2 cellular contexts compared by ENCODE assay signal in the genomic region with DNA sequence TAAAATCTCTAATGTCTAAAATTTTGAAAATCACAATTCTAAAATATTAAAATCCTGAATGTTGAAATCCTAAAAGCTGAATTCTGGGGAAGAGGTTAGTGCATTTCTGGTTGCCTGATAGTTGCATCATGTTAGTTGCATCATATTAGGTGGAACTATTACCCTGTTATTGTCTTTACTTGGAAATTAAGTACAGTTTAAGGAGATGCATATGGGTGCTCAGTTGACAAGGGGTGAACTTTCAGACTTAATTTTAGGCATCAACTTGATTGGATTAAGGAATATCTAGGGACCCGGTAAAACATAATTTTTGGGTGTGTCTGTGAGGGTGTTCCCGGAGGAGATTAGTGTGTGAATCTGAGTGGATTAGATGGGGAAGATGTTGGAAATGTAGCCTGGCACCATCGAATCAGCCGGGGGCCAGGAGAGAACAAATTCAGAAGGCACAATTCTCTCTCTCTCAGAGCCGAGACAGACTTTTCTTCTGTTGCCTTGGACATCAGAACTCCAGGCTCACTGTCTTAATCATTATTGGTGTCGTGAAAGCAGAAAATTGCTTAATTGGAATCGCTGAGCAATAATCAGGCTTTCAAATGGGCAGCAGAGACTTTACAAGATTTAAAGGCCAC.
TF ChIP-seq lines count a peak whose summit lies in the region.

No MANE protein-coding gene starts in this region.

TF ChIP-seq in HEK293, 187 proteins besides CTCF, POLR2A, EP300 and RAD21:
- TF ChIP-seq, protein P1, sequence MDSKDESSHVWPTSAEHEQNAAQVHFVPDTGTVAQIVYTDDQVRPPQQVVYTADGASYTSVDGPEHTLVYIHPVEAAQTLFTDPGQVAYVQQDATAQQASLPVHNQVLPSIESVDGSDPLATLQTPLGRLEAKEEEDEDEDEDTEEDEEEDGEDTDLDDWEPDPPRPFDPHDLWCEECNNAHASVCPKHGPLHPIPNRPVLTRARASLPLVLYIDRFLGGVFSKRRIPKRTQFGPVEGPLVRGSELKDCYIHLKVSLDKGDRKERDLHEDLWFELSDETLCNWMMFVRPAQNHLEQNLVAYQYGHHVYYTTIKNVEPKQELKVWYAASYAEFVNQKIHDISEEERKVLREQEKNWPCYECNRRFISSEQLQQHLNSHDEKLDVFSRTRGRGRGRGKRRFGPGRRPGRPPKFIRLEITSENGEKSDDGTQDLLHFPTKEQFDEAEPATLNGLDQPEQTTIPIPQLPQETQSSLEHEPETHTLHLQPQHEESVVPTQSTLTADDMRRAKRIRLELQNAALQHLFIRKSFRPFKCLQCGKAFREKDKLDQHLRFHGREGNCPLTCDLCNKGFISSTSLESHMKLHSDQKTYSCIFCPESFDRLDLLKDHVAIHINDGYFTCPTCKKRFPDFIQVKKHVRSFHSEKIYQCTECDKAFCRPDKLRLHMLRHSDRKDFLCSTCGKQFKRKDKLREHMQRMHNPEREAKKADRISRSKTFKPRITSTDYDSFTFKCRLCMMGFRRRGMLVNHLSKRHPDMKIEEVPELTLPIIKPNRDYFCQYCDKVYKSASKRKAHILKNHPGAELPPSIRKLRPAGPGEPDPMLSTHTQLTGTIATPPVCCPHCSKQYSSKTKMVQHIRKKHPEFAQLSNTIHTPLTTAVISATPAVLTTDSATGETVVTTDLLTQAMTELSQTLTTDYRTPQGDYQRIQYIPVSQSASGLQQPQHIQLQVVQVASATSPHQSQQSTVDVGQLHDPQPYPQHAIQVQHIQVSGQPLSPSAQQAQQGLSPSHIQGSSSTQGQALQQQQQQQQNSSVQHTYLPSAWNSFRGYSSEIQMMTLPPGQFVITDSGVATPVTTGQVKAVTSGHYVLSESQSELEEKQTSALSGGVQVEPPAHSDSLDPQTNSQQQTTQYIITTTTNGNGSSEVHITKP (tag by site-specific recombination; IDR thresholded peaks at IDR 0.05): 0 out of 2 replicates have a peak, but pooled peaks have one; percentile 12
- TF ChIP-seq, protein P2, sequence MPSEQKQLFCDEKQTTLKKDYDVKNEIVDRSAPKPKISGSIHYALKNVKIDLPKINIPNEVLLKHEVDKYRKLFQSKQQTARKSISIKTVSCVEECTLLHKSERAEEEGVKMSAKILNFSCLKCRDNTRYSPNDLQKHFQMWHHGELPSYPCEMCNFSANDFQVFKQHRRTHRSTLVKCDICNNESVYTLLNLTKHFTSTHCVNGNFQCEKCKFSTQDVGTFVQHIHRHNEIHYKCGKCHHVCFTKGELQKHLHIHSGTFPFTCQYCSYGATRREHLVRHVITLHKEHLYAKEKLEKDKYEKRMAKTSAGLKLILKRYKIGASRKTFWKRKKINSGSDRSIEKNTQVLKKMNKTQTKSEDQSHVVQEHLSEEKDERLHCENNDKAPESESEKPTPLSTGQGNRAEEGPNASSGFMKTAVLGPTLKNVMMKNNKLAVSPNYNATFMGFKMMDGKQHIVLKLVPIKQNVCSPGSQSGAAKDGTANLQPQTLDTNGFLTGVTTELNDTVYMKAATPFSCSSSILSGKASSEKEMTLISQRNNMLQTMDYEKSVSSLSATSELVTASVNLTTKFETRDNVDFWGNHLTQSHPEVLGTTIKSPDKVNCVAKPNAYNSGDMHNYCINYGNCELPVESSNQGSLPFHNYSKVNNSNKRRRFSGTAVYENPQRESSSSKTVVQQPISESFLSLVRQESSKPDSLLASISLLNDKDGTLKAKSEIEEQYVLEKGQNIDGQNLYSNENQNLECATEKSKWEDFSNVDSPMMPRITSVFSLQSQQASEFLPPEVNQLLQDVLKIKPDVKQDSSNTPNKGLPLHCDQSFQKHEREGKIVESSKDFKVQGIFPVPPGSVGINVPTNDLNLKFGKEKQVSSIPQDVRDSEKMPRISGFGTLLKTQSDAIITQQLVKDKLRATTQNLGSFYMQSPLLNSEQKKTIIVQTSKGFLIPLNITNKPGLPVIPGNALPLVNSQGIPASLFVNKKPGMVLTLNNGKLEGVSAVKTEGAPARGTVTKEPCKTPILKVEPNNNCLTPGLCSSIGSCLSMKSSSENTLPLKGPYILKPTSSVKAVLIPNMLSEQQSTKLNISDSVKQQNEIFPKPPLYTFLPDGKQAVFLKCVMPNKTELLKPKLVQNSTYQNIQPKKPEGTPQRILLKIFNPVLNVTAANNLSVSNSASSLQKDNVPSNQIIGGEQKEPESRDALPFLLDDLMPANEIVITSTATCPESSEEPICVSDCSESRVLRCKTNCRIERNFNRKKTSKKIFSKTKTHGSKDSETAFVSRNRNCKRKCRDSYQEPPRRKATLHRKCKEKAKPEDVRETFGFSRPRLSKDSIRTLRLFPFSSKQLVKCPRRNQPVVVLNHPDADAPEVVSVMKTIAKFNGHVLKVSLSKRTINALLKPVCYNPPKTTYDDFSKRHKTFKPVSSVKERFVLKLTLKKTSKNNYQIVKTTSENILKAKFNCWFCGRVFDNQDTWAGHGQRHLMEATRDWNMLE (tag by site-specific recombination; conservative IDR thresholded peaks at IDR 0.05; ENCODE audit: low read depth): peak; percentile 32
- no peak for TF ChIP-seq KLF10 (tag by site-specific recombination; IDR thresholded peaks at IDR 0.05)
- 0 out of 2 replicates have a peak, but pooled peaks have one; percentile 25 for TF ChIP-seq ZNF335 (tag by site-specific recombination; conservative IDR thresholded peaks at IDR 0.05)

TF ChIP-seq in K562, 482 proteins besides CTCF, POLR2A, EP300 and RAD21 (continued from another document and continues in another):
- TF ChIP-seq, protein P3, sequence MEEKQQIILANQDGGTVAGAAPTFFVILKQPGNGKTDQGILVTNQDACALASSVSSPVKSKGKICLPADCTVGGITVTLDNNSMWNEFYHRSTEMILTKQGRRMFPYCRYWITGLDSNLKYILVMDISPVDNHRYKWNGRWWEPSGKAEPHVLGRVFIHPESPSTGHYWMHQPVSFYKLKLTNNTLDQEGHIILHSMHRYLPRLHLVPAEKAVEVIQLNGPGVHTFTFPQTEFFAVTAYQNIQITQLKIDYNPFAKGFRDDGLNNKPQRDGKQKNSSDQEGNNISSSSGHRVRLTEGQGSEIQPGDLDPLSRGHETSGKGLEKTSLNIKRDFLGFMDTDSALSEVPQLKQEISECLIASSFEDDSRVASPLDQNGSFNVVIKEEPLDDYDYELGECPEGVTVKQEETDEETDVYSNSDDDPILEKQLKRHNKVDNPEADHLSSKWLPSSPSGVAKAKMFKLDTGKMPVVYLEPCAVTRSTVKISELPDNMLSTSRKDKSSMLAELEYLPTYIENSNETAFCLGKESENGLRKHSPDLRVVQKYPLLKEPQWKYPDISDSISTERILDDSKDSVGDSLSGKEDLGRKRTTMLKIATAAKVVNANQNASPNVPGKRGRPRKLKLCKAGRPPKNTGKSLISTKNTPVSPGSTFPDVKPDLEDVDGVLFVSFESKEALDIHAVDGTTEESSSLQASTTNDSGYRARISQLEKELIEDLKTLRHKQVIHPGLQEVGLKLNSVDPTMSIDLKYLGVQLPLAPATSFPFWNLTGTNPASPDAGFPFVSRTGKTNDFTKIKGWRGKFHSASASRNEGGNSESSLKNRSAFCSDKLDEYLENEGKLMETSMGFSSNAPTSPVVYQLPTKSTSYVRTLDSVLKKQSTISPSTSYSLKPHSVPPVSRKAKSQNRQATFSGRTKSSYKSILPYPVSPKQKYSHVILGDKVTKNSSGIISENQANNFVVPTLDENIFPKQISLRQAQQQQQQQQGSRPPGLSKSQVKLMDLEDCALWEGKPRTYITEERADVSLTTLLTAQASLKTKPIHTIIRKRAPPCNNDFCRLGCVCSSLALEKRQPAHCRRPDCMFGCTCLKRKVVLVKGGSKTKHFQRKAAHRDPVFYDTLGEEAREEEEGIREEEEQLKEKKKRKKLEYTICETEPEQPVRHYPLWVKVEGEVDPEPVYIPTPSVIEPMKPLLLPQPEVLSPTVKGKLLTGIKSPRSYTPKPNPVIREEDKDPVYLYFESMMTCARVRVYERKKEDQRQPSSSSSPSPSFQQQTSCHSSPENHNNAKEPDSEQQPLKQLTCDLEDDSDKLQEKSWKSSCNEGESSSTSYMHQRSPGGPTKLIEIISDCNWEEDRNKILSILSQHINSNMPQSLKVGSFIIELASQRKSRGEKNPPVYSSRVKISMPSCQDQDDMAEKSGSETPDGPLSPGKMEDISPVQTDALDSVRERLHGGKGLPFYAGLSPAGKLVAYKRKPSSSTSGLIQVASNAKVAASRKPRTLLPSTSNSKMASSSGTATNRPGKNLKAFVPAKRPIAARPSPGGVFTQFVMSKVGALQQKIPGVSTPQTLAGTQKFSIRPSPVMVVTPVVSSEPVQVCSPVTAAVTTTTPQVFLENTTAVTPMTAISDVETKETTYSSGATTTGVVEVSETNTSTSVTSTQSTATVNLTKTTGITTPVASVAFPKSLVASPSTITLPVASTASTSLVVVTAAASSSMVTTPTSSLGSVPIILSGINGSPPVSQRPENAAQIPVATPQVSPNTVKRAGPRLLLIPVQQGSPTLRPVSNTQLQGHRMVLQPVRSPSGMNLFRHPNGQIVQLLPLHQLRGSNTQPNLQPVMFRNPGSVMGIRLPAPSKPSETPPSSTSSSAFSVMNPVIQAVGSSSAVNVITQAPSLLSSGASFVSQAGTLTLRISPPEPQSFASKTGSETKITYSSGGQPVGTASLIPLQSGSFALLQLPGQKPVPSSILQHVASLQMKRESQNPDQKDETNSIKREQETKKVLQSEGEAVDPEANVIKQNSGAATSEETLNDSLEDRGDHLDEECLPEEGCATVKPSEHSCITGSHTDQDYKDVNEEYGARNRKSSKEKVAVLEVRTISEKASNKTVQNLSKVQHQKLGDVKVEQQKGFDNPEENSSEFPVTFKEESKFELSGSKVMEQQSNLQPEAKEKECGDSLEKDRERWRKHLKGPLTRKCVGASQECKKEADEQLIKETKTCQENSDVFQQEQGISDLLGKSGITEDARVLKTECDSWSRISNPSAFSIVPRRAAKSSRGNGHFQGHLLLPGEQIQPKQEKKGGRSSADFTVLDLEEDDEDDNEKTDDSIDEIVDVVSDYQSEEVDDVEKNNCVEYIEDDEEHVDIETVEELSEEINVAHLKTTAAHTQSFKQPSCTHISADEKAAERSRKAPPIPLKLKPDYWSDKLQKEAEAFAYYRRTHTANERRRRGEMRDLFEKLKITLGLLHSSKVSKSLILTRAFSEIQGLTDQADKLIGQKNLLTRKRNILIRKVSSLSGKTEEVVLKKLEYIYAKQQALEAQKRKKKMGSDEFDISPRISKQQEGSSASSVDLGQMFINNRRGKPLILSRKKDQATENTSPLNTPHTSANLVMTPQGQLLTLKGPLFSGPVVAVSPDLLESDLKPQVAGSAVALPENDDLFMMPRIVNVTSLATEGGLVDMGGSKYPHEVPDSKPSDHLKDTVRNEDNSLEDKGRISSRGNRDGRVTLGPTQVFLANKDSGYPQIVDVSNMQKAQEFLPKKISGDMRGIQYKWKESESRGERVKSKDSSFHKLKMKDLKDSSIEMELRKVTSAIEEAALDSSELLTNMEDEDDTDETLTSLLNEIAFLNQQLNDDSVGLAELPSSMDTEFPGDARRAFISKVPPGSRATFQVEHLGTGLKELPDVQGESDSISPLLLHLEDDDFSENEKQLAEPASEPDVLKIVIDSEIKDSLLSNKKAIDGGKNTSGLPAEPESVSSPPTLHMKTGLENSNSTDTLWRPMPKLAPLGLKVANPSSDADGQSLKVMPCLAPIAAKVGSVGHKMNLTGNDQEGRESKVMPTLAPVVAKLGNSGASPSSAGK (IDR thresholded peaks at IDR 0.05): no peak
- TF ChIP-seq ZNF57 (CRISPR knock-in tag; IDR thresholded peaks at IDR 0.05) (no peak), POLR2H (tag; IDR thresholded peaks at IDR 0.05; ENCODE audit: low read depth) (peak; percentile 79), ZNF239 (CRISPR knock-in tag; IDR thresholded peaks at IDR 0.05) (peak; percentile 93), NFE2L1 (tag; IDR thresholded peaks at IDR 0.05; ENCODE audit: borderline replicate concordance, low read depth) (0 out of 2 replicates have a peak, but pooled peaks have one; percentile 14), HMG20A (CRISPR knock-in tag; conservative IDR thresholded peaks at IDR 0.05) (no peak), ZNF764 (CRISPR knock-in tag; IDR thresholded peaks at IDR 0.05; ENCODE audit: low read depth) (no peak), POLR2AphosphoS2 (IDR thresholded peaks at IDR 0.05; ENCODE audit: low read length) (no peak), ETV6 (IDR thresholded peaks at IDR 0.05; ENCODE audit: borderline replicate concordance in 1 of 2, low read depth in 2 of 2, low read length in 1 of 2) (no peak), ETV6 (CRISPR knock-in tag; IDR thresholded peaks at IDR 0.05; ENCODE audit: borderline replicate concordance) (no peak), HMGN3 (IDR thresholded peaks at IDR 0.05; ENCODE audit: borderline replicate concordance, extremely low read depth, insufficient read length, low read depth, low read length) (no peak), SAFB2 (IDR thresholded peaks at IDR 0.05; ENCODE audit: borderline replicate concordance, low read depth, low read length, severe bottlenecking) (no peak), XRCC5 (IDR thresholded peaks at IDR 0.05; ENCODE audit: low read depth, low read length) (no peak), ZNF644 (tag; IDR thresholded peaks at IDR 0.05; ENCODE audit: low read depth) (0 out of 2 replicates have a peak, but pooled peaks have one; percentile 79), MAFK (IDR thresholded peaks at IDR 0.05; ENCODE audit: low read length) (no peak)
- TF ChIP-seq, protein P4, sequence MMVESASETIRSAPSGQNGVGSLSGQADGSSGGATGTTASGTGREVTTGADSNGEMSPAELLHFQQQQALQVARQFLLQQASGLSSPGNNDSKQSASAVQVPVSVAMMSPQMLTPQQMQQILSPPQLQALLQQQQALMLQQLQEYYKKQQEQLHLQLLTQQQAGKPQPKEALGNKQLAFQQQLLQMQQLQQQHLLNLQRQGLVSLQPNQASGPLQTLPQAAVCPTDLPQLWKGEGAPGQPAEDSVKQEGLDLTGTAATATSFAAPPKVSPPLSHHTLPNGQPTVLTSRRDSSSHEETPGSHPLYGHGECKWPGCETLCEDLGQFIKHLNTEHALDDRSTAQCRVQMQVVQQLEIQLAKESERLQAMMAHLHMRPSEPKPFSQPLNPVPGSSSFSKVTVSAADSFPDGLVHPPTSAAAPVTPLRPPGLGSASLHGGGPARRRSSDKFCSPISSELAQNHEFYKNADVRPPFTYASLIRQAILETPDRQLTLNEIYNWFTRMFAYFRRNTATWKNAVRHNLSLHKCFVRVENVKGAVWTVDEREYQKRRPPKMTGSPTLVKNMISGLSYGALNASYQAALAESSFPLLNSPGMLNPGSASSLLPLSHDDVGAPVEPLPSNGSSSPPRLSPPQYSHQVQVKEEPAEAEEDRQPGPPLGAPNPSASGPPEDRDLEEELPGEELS (CRISPR knock-in tag; IDR thresholded peaks at IDR 0.05; ENCODE audit: borderline replicate concordance): no peak
- TF ChIP-seq, protein P5, sequence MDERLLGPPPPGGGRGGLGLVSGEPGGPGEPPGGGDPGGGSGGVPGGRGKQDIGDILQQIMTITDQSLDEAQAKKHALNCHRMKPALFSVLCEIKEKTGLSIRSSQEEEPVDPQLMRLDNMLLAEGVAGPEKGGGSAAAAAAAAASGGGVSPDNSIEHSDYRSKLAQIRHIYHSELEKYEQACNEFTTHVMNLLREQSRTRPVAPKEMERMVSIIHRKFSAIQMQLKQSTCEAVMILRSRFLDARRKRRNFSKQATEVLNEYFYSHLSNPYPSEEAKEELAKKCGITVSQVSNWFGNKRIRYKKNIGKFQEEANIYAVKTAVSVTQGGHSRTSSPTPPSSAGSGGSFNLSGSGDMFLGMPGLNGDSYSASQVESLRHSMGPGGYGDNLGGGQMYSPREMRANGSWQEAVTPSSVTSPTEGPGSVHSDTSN (CRISPR knock-in tag; IDR thresholded peaks at IDR 0.05; ENCODE audit: low read depth): no peak
- TF ChIP-seq, protein P5 (tag; conservative IDR thresholded peaks at IDR 0.05; ENCODE audit: low read depth): no peak
